ENCODE assay signal across 32 cellular contexts in genomic region chr20:41800040-41800439, GRCh38.
"Had no signal": no experiment of that assay in that cellular context is flagged by ENCODE, and none has a peak within 500 bp of the region (broad histone marks: within the 10 kb centered on the region; RNA-seq: fewer than 3 reads in every experiment).

No MANE protein-coding gene starts in this region.

- DNase-seq: Kasumi-1, KBM-7, MG63, NCI-H1092, NCI-H1105, NCI-H1417, NCI-H1436, NCI-H146, NCI-H1694, NCI-H187, NCI-H1930, NCI-H2029 treated with DMSO at 0.1 percent for 48 hours, NCI-H2081 treated with DMSO at 0.1 percent for 48 hours, NCI-H2107, NCI-H2171, NCI-H226, NCI-H446, NCI-H510A treated with DMSO at 0.1 percent for 48 hours, NCI-H524 treated with DMSO at 0.1 percent for 48 hours, NCI-H526 treated with DMSO at 0.1 percent for 48 hours, NCI-H774, OCI-M1, PC-3, Peyer's patch, Right ventricle myocardium superior, RPMI8226, SHP77 treated with DMSO at 0.1 percent for 48 hours, SK-N-SH, SW 1271, T-helper 1 cell had no signal

- H3K9me3 ChIP-seq: MG63, Peyer's patch, SJSA1, SK-N-SH had no signal

- H3K36me3 ChIP-seq: MG63, Peyer's patch, SJSA1 had no signal

- H3K27ac ChIP-seq: KMS-11, Peyer's patch, SJSA1 had no signal

- H3K4me1 ChIP-seq: Peyer's patch, SJSA1 had no signal

- ATAC-seq: PC-3 had no signal

- H3K9ac ChIP-seq: KMS-11, SK-N-SH had no signal

- H3K9me2 ChIP-seq: SK-N-SH had no signal

- H3K4me2 ChIP-seq: KMS-11, SK-N-SH had no signal

- H3K27me3 ChIP-seq: MG63, Peyer's patch, SJSA1 had no signal

- H3K4me3 ChIP-seq: MG63, Peyer's patch, SJSA1 had no signal
